ENCODE assay signal across 18 cellular contexts in the genomic region with DNA sequence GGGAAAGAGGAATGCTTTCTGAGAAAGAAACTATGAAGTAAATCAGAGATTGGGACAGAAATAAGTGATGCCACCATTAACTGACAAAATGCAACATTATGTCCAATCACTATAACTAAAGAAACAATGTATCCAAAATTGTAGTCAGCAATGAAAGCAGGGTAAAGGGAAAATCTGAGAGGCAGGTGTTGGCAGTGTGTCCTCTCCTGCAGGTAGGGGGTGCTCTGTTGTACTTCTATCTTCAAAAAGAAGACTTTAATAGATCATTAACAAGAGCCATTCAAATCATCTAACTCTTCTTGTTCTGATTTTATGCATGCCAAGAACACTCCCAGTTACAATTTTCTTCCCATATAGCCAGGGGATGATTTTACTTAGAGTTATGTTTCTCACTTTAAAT.
"Had no signal": no experiment of that assay in that cellular context is flagged by ENCODE, and none has a peak within 500 bp of the region (broad histone marks: within the 10 kb centered on the region; RNA-seq: fewer than 3 reads in every experiment).

No MANE protein-coding gene starts in this region.

- FAIRE-seq: keratinocyte, pancreas had no signal

- DNase-seq: activated CD4-positive, alpha-beta T cell treated with anti-CD3 and anti-CD28 coated beads, Interleukin-2, amount 10 ng/mL, durations not matched to agents 24 days and 14 days; activated CD4-positive, CD25-positive, alpha-beta regulatory T cell; activated CD8-positive, alpha-beta memory T cell treated with anti-CD3 and anti-CD28 coated beads for 24 hours; activated naive CD8-positive, alpha-beta T cell treated with anti-CD3 and anti-CD28 coated beads for 36 hours; effector memory CD4-positive, alpha-beta T cell; foreskin melanocyte; heart right ventricle; left lung; mammary epithelial cell; naive B cell; pancreas; sigmoid colon; spleen; stimulated activated naive CD8-positive, alpha-beta T cell treated with anti-CD3 and anti-CD28 coated beads, Interleukin-15, amount 100 ng/mL, for 72 hours; upper lobe of right lung had no signal

- H3K9me3 Mint-ChIP-seq: activated CD4-positive, alpha-beta T cell treated with anti-CD3 and anti-CD28 coated beads, Interleukin-2, amount 10 ng/mL, durations not matched to agents 24 days and 14 days; activated T-helper 1 cell treated with anti-CD3 and anti-CD28 coated beads, Interleukin-12 subunit alpha, Interleukin-12 subunit beta, Interleukin-2, Interleukin-4 antibody, amounts not matched to agents 30 ng/mL and 10 ng/mL and 1 ng/mL, durations not matched to agents 14 hours and 24 hours and 36 hours; naive B cell; stimulated activated naive CD8-positive, alpha-beta T cell treated with anti-CD3 and anti-CD28 coated beads, Interleukin-15, amount 100 ng/mL, for 72 hours; T-helper 2 cell treated with Interferon-gamma antibody and Interleukin-4, amounts not matched to agents 5 μg/mL and 100 μg/mL, for 36 hours had no signal

- H3K27me3 Mint-ChIP-seq: activated CD4-positive, alpha-beta T cell treated with anti-CD3 and anti-CD28 coated beads, Interleukin-2, amount 10 ng/mL, durations not matched to agents 24 days and 14 days; activated naive CD8-positive, alpha-beta T cell treated with anti-CD3 and anti-CD28 coated beads for 36 hours; naive B cell; stimulated activated naive CD8-positive, alpha-beta T cell treated with anti-CD3 and anti-CD28 coated beads, Interleukin-15, amount 100 ng/mL, for 72 hours had no signal

- H3K36me3 Mint-ChIP-seq: activated naive CD8-positive, alpha-beta T cell treated with anti-CD3 and anti-CD28 coated beads for 36 hours; naive B cell had no signal

- H3K27ac Mint-ChIP-seq: activated CD4-positive, alpha-beta T cell treated with anti-CD3 and anti-CD28 coated beads, Interleukin-2, amount 10 ng/mL, durations not matched to agents 24 days and 14 days; activated naive CD8-positive, alpha-beta T cell treated with anti-CD3 and anti-CD28 coated beads for 36 hours; activated T-helper 1 cell treated with anti-CD3 and anti-CD28 coated beads, Interleukin-12 subunit alpha, Interleukin-12 subunit beta, Interleukin-2, Interleukin-4 antibody, amounts not matched to agents 30 ng/mL and 10 ng/mL and 1 ng/mL, durations not matched to agents 14 hours and 24 hours and 36 hours; naive B cell; stimulated activated naive CD8-positive, alpha-beta T cell treated with anti-CD3 and anti-CD28 coated beads, Interleukin-15, amount 100 ng/mL, for 72 hours; T-helper 2 cell treated with Interferon-gamma antibody and Interleukin-4, amounts not matched to agents 5 μg/mL and 100 μg/mL, for 36 hours had no signal

- H3K4me3 Mint-ChIP-seq: activated CD4-positive, alpha-beta T cell treated with anti-CD3 and anti-CD28 coated beads, Interleukin-2, amount 10 ng/mL, durations not matched to agents 24 days and 14 days; activated naive CD8-positive, alpha-beta T cell treated with anti-CD3 and anti-CD28 coated beads for 36 hours; activated T-helper 1 cell treated with anti-CD3 and anti-CD28 coated beads, Interleukin-12 subunit alpha, Interleukin-12 subunit beta, Interleukin-2, Interleukin-4 antibody, amounts not matched to agents 30 ng/mL and 10 ng/mL and 1 ng/mL, durations not matched to agents 14 hours and 24 hours and 36 hours; naive B cell; stimulated activated naive CD8-positive, alpha-beta T cell treated with anti-CD3 and anti-CD28 coated beads, Interleukin-15, amount 100 ng/mL, for 72 hours; T-helper 2 cell treated with Interferon-gamma antibody and Interleukin-4, amounts not matched to agents 5 μg/mL and 100 μg/mL, for 36 hours had no signal

- H3K4me3 ChIP-seq: heart right ventricle, left lung, pancreas, sigmoid colon, spleen, upper lobe of right lung had no signal

- ATAC-seq: heart right ventricle; left lung; pancreas; stimulated activated naive CD8-positive, alpha-beta T cell treated with anti-CD3 and anti-CD28 coated beads, Interleukin-15, amount 100 ng/mL, for 72 hours; upper lobe of right lung had no signal

- H3K4me1 Mint-ChIP-seq: activated CD4-positive, alpha-beta T cell treated with anti-CD3 and anti-CD28 coated beads, Interleukin-2, amount 10 ng/mL, durations not matched to agents 24 days and 14 days; activated naive CD8-positive, alpha-beta T cell treated with anti-CD3 and anti-CD28 coated beads for 36 hours; naive B cell; stimulated activated naive CD8-positive, alpha-beta T cell treated with anti-CD3 and anti-CD28 coated beads, Interleukin-15, amount 100 ng/mL, for 72 hours had no signal
